11 cellular contexts compared by ENCODE assay signal in genomic region chr6:144559865-144560603, GRCh38.
DNase-seq lines count a peak whose midpoint lies in the region; ATAC-seq and TF ChIP-seq lines count a peak whose summit lies in the region.
"Had no signal": no experiment of that assay in that cellular context is flagged by ENCODE, and none has a peak within 500 bp of the region (broad histone marks: within the 10 kb centered on the region; RNA-seq: fewer than 3 reads in every experiment).

No MANE protein-coding gene starts in this region.

- H3K4me3 ChIP-seq in HAP-1 (no peak overlapping the region), parathyroid adenoma (ENCODE audit: low read depth, low read length) (no peak overlapping the region)

- ATAC-seq in GM21367 (IDR thresholded peaks at IDR 0.05; ENCODE audit: unreplicated experiment), result no peak

- peaks cover 17% of the 10 kb centered on the region for H3K4me1 ChIP-seq in HAP-1
- H3K4me1 ChIP-seq in parathyroid adenoma, result peaks cover 21% of the 10 kb centered on the region

- TF ChIP-seq CTCF in parathyroid adenoma (IDR thresholded peaks at IDR 0.05), result no peak

- H3K9ac ChIP-seq in parathyroid adenoma, result no peak overlapping the region

- no peaks in the 10 kb centered on the region for H3K36me3 ChIP-seq in HAP-1 (replicated peaks)
- H3K36me3 ChIP-seq in parathyroid adenoma (ENCODE audit: control insufficient read depth, insufficient read depth, low read length), result no peaks in the 10 kb centered on the region

- in situ Hi-C loops in HAP-1 (cut with MboI; ENCODE audit: low sequenced_read_pairs), result no loop called here

- no peaks in the 10 kb centered on the region for H3K79me2 ChIP-seq in parathyroid adenoma

- peak overlapping the region; percentile 55 for H3K27ac ChIP-seq in parathyroid adenoma
- H3K27ac ChIP-seq: epithelial cell of prostate, HL-60 had no signal

- H3K27me3 ChIP-seq in HAP-1 (ENCODE audit: low read depth), result no peaks in the 10 kb centered on the region
- no peaks in the 10 kb centered on the region for H3K27me3 ChIP-seq in parathyroid adenoma (ENCODE audit: control insufficient read depth, insufficient read depth, low read length)

- peak; percentile 61 to 89 for DNase-seq in HAP-1 (ENCODE audit: low spot score in 2 of 2)
- DNase-seq in T-helper 1 cell, result peak in 4 of 5 donors; percentile 6 to 80 (median 10)
- peak; percentile 31 for DNase-seq in dedifferentiated amniotic fluid mesenchymal stem cell (ENCODE audit: extremely low spot score)
- no peak for DNase-seq in NCI-H2171 treated with DMSO at 0.1 percent for 48 hours (lab: John Stamatoyannopoulos, UW)
- DNase-seq in NCI-H2029 (lab: John Stamatoyannopoulos, UW), result no peak
- no peak for DNase-seq in globus pallidus (ENCODE audit: low spot score)
- DNase-seq: retina had no signal

- H3K9me3 ChIP-seq in HAP-1 (no peaks in the 10 kb centered on the region), parathyroid adenoma (ENCODE audit: control insufficient read depth, low read length) (no peaks in the 10 kb centered on the region)

- H3K4me2 ChIP-seq in parathyroid adenoma (ENCODE audit: low read length), result peak overlapping the region; percentile 58

- peak overlapping the region; percentile 59 for H2AFZ ChIP-seq in parathyroid adenoma

Comparison
In these comparisons a context has a peak if more than half of its experiments do, and no peak if none do; other contexts are left out.
1. DNase-seq: peak in HAP-1 (2 of 2), T-helper 1 cell (4 of 5) and dedifferentiated amniotic fluid mesenchymal stem cell (single experiment); none in NCI-H2171 treated with DMSO at 0.1 percent for 48 hours (single experiment), NCI-H2029 (single experiment) and globus pallidus (single experiment).